In genomic region chr10:43421955-43422354, GRCh38 we compare ENCODE assay signal across 9 cellular contexts. TPM values are rescaled to one million over a fixed set of nuclear protein-coding genes. Genes with fewer than 3 reads are reported as not detected.
DNase-seq lines count a peak whose midpoint lies in the region; ATAC-seq and TF ChIP-seq lines count a peak whose summit lies in the region.
"Not testable (repeated sequence)": the region's sequence is repeated elsewhere in the genome, so short reads cannot be mapped to it uniquely, and the experiment has no call there.
"Had no signal": no experiment of that assay in that cellular context is flagged by ENCODE, and none has a peak within 500 bp of the region (broad histone marks: within the 10 kb centered on the region; RNA-seq: fewer than 3 reads in every experiment).

No MANE protein-coding gene starts in this region.

- not testable (repeated sequence) for H3K27me3 ChIP-seq in RWPE2 (ENCODE audit: insufficient read depth, poor library complexity, severe bottlenecking); hepatocyte; subcutaneous abdominal adipose tissue (ENCODE audit: control insufficient read depth in 5 of 5, insufficient read depth in 4 of 5, low read length in 5 of 5)

- H3K9me3 Mint-ChIP-seq in activated T-helper 1 cell treated with anti-CD3 and anti-CD28 coated beads, Interleukin-12 subunit alpha, Interleukin-12 subunit beta, Interleukin-2, Interleukin-4 antibody, amounts not matched to agents 30 ng/mL and 10 ng/mL and 1 ng/mL, durations not matched to agents 14 hours and 24 hours and 36 hours; MCF 10A (ENCODE audit: unreplicated experiment); nephron: not testable (repeated sequence)

- not testable (repeated sequence) for TF ChIP-seq CTCF in RWPE2 (IDR thresholded peaks at IDR 0.05; ENCODE audit: poor library complexity, severe bottlenecking); MCF 10A (IDR thresholded peaks at IDR 0.05; ENCODE audit: unreplicated experiment); hepatocyte (IDR thresholded peaks at IDR 0.05; ENCODE audit: poor library complexity); nephron (IDR thresholded peaks at IDR 0.05; ENCODE audit: unreplicated experiment in 3 of 3)

- H3K27ac Mint-ChIP-seq in activated T-helper 1 cell treated with anti-CD3 and anti-CD28 coated beads, Interleukin-12 subunit alpha, Interleukin-12 subunit beta, Interleukin-2, Interleukin-4 antibody, amounts not matched to agents 30 ng/mL and 10 ng/mL and 1 ng/mL, durations not matched to agents 14 hours and 24 hours and 36 hours: peak overlapping the region; percentile 40
- H3K27ac Mint-ChIP-seq in MCF 10A (ENCODE audit: low read depth, unreplicated experiment) (peak overlapping the region; percentile 93), nephron (peak overlapping the region; percentile 92 to 99 (median 98))

- H3K4me3 Mint-ChIP-seq in activated T-helper 1 cell treated with anti-CD3 and anti-CD28 coated beads, Interleukin-12 subunit alpha, Interleukin-12 subunit beta, Interleukin-2, Interleukin-4 antibody, amounts not matched to agents 30 ng/mL and 10 ng/mL and 1 ng/mL, durations not matched to agents 14 hours and 24 hours and 36 hours: peak overlapping the region; percentile 64
- H3K4me3 Mint-ChIP-seq in MCF 10A (ENCODE audit: unreplicated experiment): not testable (repeated sequence)
- H3K4me3 Mint-ChIP-seq in nephron: peak overlapping the region in 1 of 3 experiments; percentile 74

- H3K4me1 Mint-ChIP-seq in activated T-helper 1 cell treated with anti-CD3 and anti-CD28 coated beads, Interleukin-12 subunit alpha, Interleukin-12 subunit beta, Interleukin-2, Interleukin-4 antibody, amounts not matched to agents 30 ng/mL and 10 ng/mL and 1 ng/mL, durations not matched to agents 14 hours and 24 hours and 36 hours (ENCODE audit: low read depth): peaks cover 50% of the 10 kb centered on the region
- H3K4me1 Mint-ChIP-seq in MCF 10A (ENCODE audit: insufficient read depth, unreplicated experiment) (peaks cover 13% of the 10 kb centered on the region), nephron (peaks cover 11% of the 10 kb centered on the region)

- BruUV-seq in MCF 10A (replicated peaks; lab: Mats Ljungman, UMichigan): not testable (repeated sequence)

- ATAC-seq in RWPE2 (ENCODE audit: low read depth): not testable (repeated sequence)

- not testable (repeated sequence) for H2AFZ ChIP-seq in hepatocyte

- H3K36me3 ChIP-seq in RWPE2 (ENCODE audit: low read depth); hepatocyte (replicated peaks; ENCODE audit: insufficient read depth, low read depth); subcutaneous abdominal adipose tissue (ENCODE audit: control insufficient read depth in 5 of 5, insufficient read depth in 5 of 5, low read length in 5 of 5): not testable (repeated sequence)

- H3K27me3 Mint-ChIP-seq in activated T-helper 1 cell treated with anti-CD3 and anti-CD28 coated beads, Interleukin-12 subunit alpha, Interleukin-12 subunit beta, Interleukin-2, Interleukin-4 antibody, amounts not matched to agents 30 ng/mL and 10 ng/mL and 1 ng/mL, durations not matched to agents 14 hours and 24 hours and 36 hours (ENCODE audit: insufficient read depth); MCF 10A (ENCODE audit: insufficient read depth, unreplicated experiment); nephron (ENCODE audit: low read depth): not testable (repeated sequence)

- H3K4me3 ChIP-seq in RWPE2 (ENCODE audit: severe bottlenecking); hepatocyte; subcutaneous abdominal adipose tissue (ENCODE audit: low read depth in 1 of 5, low read length in 5 of 5): not testable (repeated sequence)

- not testable (repeated sequence) for H3K9ac ChIP-seq in subcutaneous abdominal adipose tissue (ENCODE audit: low read length in 5 of 5)

- not testable (repeated sequence) for H3K9me3 ChIP-seq in RWPE2 (ENCODE audit: severe bottlenecking); hepatocyte (ENCODE audit: low read depth); subcutaneous abdominal adipose tissue (ENCODE audit: control insufficient read depth in 5 of 5, low read length in 5 of 5)

- H4K20me1 ChIP-seq in hepatocyte (ENCODE audit: insufficient read depth, poor library complexity, severe bottlenecking): not testable (repeated sequence)

- H3K27ac ChIP-seq in RWPE2 (ENCODE audit: poor library complexity, severe bottlenecking) (peak overlapping the region; percentile 77), hepatocyte (peak overlapping the region; percentile 99), subcutaneous abdominal adipose tissue (ENCODE audit: low read depth, low read length) (peak overlapping the region; percentile 96)

- H3K79me2 ChIP-seq in hepatocyte: not testable (repeated sequence)

- CTCF ChIA-PET in MCF 10A (lab: Yijun Ruan, JAX): interaction anchor here (1.0 kb wide), 1 partner anchor 14 kb away, joined by 4 read pairs; no protein-coding TSS in a partner anchor

- intact Hi-C loops in activated T-helper 1 cell treated with anti-CD3 and anti-CD28 coated beads, Interleukin-12 subunit alpha, Interleukin-12 subunit beta, Interleukin-2, Interleukin-4 antibody, amounts not matched to agents 30 ng/mL and 10 ng/mL and 1 ng/mL, durations not matched to agents 14 hours and 24 hours and 36 hours (cut with micrococcal nuclease): loop anchor here (1.0 kb wide), 1 partner anchor 25 kb away; no protein-coding TSS in a partner anchor
- intact Hi-C loops in MCF 10A (cut with micrococcal nuclease): not testable (repeated sequence)

- WGBS in hepatocyte (ENCODE audit: low lambda C conversion rate, missing lambda C conversion rate): 85% methylated on average over 5 of the region's 5 CpGs

- not testable (repeated sequence) for H3K9me2 ChIP-seq in hepatocyte (replicated peaks; ENCODE audit: insufficient read depth)

- peak; percentile 36 for DNase-seq in HCEC 1CT
- not testable (repeated sequence) for DNase-seq in RWPE2 (ENCODE audit: low spot score); activated T-helper 1 cell treated with anti-CD3 and anti-CD28 coated beads, Interleukin-12 subunit alpha, Interleukin-12 subunit beta, Interleukin-2, Interleukin-4 antibody, amounts not matched to agents 30 ng/mL and 10 ng/mL and 1 ng/mL, durations not matched to agents 14 hours and 24 hours and 36 hours (ENCODE audit: low spot score); MCF 10A (ENCODE audit: unreplicated experiment); hepatocyte (ENCODE audit: low spot score)

- H3K4me1 ChIP-seq in RWPE2 (ENCODE audit: insufficient read depth, poor library complexity, severe bottlenecking): not testable (repeated sequence)
- peaks cover 14% of the 10 kb centered on the region for H3K4me1 ChIP-seq in hepatocyte (ENCODE audit: insufficient read depth)
- peaks cover 2 to 22% (median 12%) of the 10 kb centered on the region in 5 donors for H3K4me1 ChIP-seq in subcutaneous abdominal adipose tissue (ENCODE audit: control insufficient read depth in 5 of 5, insufficient read depth in 5 of 5, low read length in 5 of 5)

- POLR2A ChIA-PET in MCF 10A (lab: Yijun Ruan, JAX): interaction anchor here (0.8 to 4.7 kb wide), 4 partner anchors 11 to 20 kb away, joined by 3 to 74 read pairs (median 10); partner anchors contain the start of genes HNRNPF and ZNF487

- H3K36me3 Mint-ChIP-seq in activated T-helper 1 cell treated with anti-CD3 and anti-CD28 coated beads, Interleukin-12 subunit alpha, Interleukin-12 subunit beta, Interleukin-2, Interleukin-4 antibody, amounts not matched to agents 30 ng/mL and 10 ng/mL and 1 ng/mL, durations not matched to agents 14 hours and 24 hours and 36 hours (ENCODE audit: low read depth); MCF 10A (ENCODE audit: insufficient read depth, unreplicated experiment); nephron (ENCODE audit: low read depth): not testable (repeated sequence)

- H3K4me2 ChIP-seq in hepatocyte: not testable (repeated sequence)

RNA-seq across cellular contexts. Expression of gene HNRNPF, which starts 13.0 kb away (rescaled TPM):
- total RNA-seq in activated T-helper 1 cell treated with anti-CD3 and anti-CD28 coated beads, Interleukin-12 subunit alpha, Interleukin-12 subunit beta, Interleukin-2, Interleukin-4 antibody, amounts not matched to agents 30 ng/mL and 10 ng/mL and 1 ng/mL, durations not matched to agents 14 hours and 24 hours and 36 hours: 499 and 501 TPM in 2 replicates
- total RNA-seq in MCF 10A (2022) (184 and 198 TPM in 2 replicates), hepatocyte (186 and 217 TPM in 2 replicates)
- 117 and 134 TPM in 2 replicates for polyA plus RNA-seq in hepatocyte

RNA-seq across cellular contexts. Expression of gene ZNF487, which starts 15.0 kb away (rescaled TPM):
- 1.8 and 2.0 TPM in 2 replicates for total RNA-seq in activated T-helper 1 cell treated with anti-CD3 and anti-CD28 coated beads, Interleukin-12 subunit alpha, Interleukin-12 subunit beta, Interleukin-2, Interleukin-4 antibody, amounts not matched to agents 30 ng/mL and 10 ng/mL and 1 ng/mL, durations not matched to agents 14 hours and 24 hours and 36 hours
- total RNA-seq in MCF 10A (2022) (2.2 and 2.6 TPM in 2 replicates), hepatocyte (8.1 and 9.3 TPM in 2 replicates)
- 5.6 and 8.9 TPM in 2 replicates for polyA plus RNA-seq in hepatocyte

RNA-seq across cellular contexts. Expression of gene FXYD4, which starts 50.5 kb away (rescaled TPM):
- total RNA-seq in activated T-helper 1 cell treated with anti-CD3 and anti-CD28 coated beads, Interleukin-12 subunit alpha, Interleukin-12 subunit beta, Interleukin-2, Interleukin-4 antibody, amounts not matched to agents 30 ng/mL and 10 ng/mL and 1 ng/mL, durations not matched to agents 14 hours and 24 hours and 36 hours: 0.44 TPM in 1 of 2 replicates, not detected in the other
- not detected in 2 replicates for total RNA-seq in MCF 10A (2022)
- total RNA-seq in hepatocyte: 0.80 TPM in 1 of 2 replicates, not detected in the other
- 0.19 and 4.8 TPM in 2 replicates for polyA plus RNA-seq in hepatocyte
- total RNA-seq: fibroblast of lung; T-helper 1 cell treated with Interleukin-12 subunit alpha and Interleukin-12 subunit beta and Interleukin-4 antibody, amounts not matched to agents 30 ng/mL and 1 ng/mL, for 36 hours had no signal
- polyA plus RNA-seq: fibroblast of lung had no signal

Comparison
In these comparisons a context has a peak if more than half of its experiments do, and no peak if none do; other contexts are left out.
1. H3K27ac Mint-ChIP-seq: peak in every context shown above with its lines; median percentile 98 in nephron; 93 in MCF 10A; 40 in activated T-helper 1 cell treated with anti-CD3 and anti-CD28 coated beads, Interleukin-12 subunit alpha, Interleukin-12 subunit beta, Interleukin-2, Interleukin-4 antibody, amounts not matched to agents 30 ng/mL and 10 ng/mL and 1 ng/mL, durations not matched to agents 14 hours and 24 hours and 36 hours.